In the genomic region with DNA sequence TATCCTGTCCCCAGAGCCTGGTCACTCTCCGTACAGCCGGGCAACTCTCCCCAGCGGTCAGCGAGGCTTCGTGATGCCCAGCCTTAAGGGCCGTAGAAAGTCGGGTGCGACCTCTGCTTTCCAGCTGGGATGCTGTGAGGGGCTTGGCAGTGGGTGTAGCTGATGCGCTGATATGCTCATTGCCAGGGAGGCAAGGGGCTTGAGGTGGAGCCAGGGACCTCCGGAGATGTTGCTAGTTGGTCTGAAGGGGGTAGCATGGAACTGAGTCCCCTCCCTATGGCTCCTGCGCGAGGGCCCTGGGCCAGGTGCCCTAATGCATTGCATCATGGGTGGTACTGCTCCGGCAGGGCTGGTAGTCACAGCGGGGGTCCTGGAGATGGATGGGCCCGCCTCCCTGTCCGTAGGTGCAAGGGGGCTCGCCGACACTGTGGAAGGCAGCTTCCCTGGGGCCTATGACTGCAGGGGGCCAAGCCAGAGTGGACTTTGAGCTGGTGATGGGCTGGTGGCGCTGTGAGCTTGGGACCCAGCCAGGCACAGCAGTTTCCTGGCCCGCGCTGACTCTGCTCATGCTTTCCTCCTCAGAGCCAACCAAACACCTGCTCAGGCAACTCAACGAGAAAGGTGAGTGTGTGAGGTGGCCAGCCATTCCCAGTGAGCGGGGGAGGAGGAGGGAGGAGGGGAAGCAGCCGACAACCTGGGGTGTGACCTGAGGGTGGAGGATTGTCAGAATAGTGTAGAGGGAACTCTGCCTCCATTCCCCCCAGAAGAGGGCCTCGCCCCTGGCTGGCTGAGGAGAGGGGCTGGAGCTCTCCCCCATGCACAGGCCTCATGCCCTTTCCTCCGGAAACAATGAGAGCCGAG, we compare ENCODE assay signal across 12 cellular contexts. TPM values are rescaled to one million over a fixed set of nuclear protein-coding genes. Genes with fewer than 3 reads are reported as not detected.
A peak's percentile ranks its signal among the peaks of the same experiment; 100 is the strongest.
DNase-seq lines count a peak whose midpoint lies in the region; ATAC-seq and TF ChIP-seq lines count a peak whose summit lies in the region.
"Had no signal": no experiment of that assay in that cellular context is flagged by ENCODE, and none has a peak within 500 bp of the region (broad histone marks: within the 10 kb centered on the region; RNA-seq: fewer than 3 reads in every experiment).

No MANE protein-coding gene starts in this region.

- H3K4me1 ChIP-seq in duodenal mucosa (ENCODE audit: control insufficient read depth in 1 of 2, insufficient read depth in 2 of 2, low read length in 2 of 2) (peaks cover 13 to 14% of the 10 kb centered on the region in 2 donors), mucosa of stomach (ENCODE audit: control insufficient read depth, insufficient read depth, low read length) (peaks cover 17% of the 10 kb centered on the region), SJCRH30 (no peaks in the 10 kb centered on the region)

- H3K9me3 ChIP-seq in duodenal mucosa (ENCODE audit: control insufficient read depth in 1 of 2, low read length in 2 of 2) (no peaks in the 10 kb centered on the region), mucosa of stomach (ENCODE audit: control insufficient read depth, low read length) (no peaks in the 10 kb centered on the region), SJCRH30 (replicated peaks) (no peaks in the 10 kb centered on the region)

- TF ChIP-seq CTCF in C4-2B (conservative IDR thresholded peaks at IDR 0.05): no peak
- TF ChIP-seq CTCF in foreskin fibroblast (IDR thresholded peaks at IDR 0.05; ENCODE audit: low read depth, low read length): no peak

- DNase-seq in NCI-H146 treated with DMSO at 0.1 percent for 48 hours (lab: John Stamatoyannopoulos, UW; ENCODE audit: unreplicated experiment) (peak; percentile 56), foreskin fibroblast (no peak), SJCRH30 (no peak)
- DNase-seq: activated CD4-positive, alpha-beta T cell treated with anti-CD3 and anti-CD28 coated beads for 36 hours; CD8-positive, alpha-beta T cell; effector CD4-positive, alpha-beta T cell had no signal

- H3K9ac ChIP-seq in duodenal mucosa (ENCODE audit: low read depth in 1 of 2, low read length in 2 of 2): no peak overlapping the region
- peak overlapping the region; percentile 25 for H3K9ac ChIP-seq in mucosa of stomach (ENCODE audit: low read length)

- no peaks in the 10 kb centered on the region for H3K27me3 Mint-ChIP-seq in stimulated activated memory B cell treated with anti-CD40 and anti-IgM and Interleukin-4, amounts not matched to agents 10 μg/mL and 1 μg/mL and 100 μg/mL, for 72 hours
- H3K27me3 Mint-ChIP-seq: activated CD4-positive, alpha-beta T cell treated with anti-CD3 and anti-CD28 coated beads for 36 hours; activated naive CD8-positive, alpha-beta T cell had no signal

- H3K27me3 ChIP-seq in duodenal mucosa (ENCODE audit: control insufficient read depth in 1 of 2, insufficient read depth in 2 of 2, low read length in 2 of 2) (no peaks in the 10 kb centered on the region), mucosa of stomach (ENCODE audit: control insufficient read depth, insufficient read depth, low read length) (no peaks in the 10 kb centered on the region), SJCRH30 (no peaks in the 10 kb centered on the region)

- H3K4me3 Mint-ChIP-seq in stimulated activated memory B cell treated with anti-CD40 and anti-IgM and Interleukin-4, amounts not matched to agents 10 μg/mL and 1 μg/mL and 100 μg/mL, for 72 hours: no peak overlapping the region
- H3K4me3 Mint-ChIP-seq: activated CD4-positive, alpha-beta T cell treated with anti-CD3 and anti-CD28 coated beads for 36 hours; activated naive CD8-positive, alpha-beta T cell; CD8-positive, alpha-beta T cell had no signal

- H3K36me3 Mint-ChIP-seq in stimulated activated memory B cell treated with anti-CD40 and anti-IgM and Interleukin-4, amounts not matched to agents 10 μg/mL and 1 μg/mL and 100 μg/mL, for 72 hours: no peaks in the 10 kb centered on the region
- H3K36me3 Mint-ChIP-seq: activated naive CD8-positive, alpha-beta T cell; CD8-positive, alpha-beta T cell had no signal

- no peaks in the 10 kb centered on the region for H3K9me3 Mint-ChIP-seq in stimulated activated memory B cell treated with anti-CD40 and anti-IgM and Interleukin-4, amounts not matched to agents 10 μg/mL and 1 μg/mL and 100 μg/mL, for 72 hours
- H3K9me3 Mint-ChIP-seq: CD8-positive, alpha-beta T cell had no signal

- H3K4me3 ChIP-seq in duodenal mucosa (ENCODE audit: low read depth in 1 of 2, low read length in 2 of 2) (no peak overlapping the region), mucosa of stomach (ENCODE audit: low read length) (no peak overlapping the region), foreskin fibroblast (ENCODE audit: low read depth in 1 of 2, low read length in 2 of 2) (no peak overlapping the region), SJCRH30 (no peak overlapping the region)

- peaks cover 38 to 58% of the 10 kb centered on the region in 2 donors for H3K36me3 ChIP-seq in duodenal mucosa (ENCODE audit: control insufficient read depth in 1 of 2, insufficient read depth in 2 of 2, low read length in 2 of 2)
- peaks cover 19% of the 10 kb centered on the region for H3K36me3 ChIP-seq in mucosa of stomach (ENCODE audit: control insufficient read depth, insufficient read depth, low read length)
- H3K36me3 ChIP-seq in SJCRH30: peaks cover 13% of the 10 kb centered on the region

- H3K4me1 Mint-ChIP-seq in stimulated activated memory B cell treated with anti-CD40 and anti-IgM and Interleukin-4, amounts not matched to agents 10 μg/mL and 1 μg/mL and 100 μg/mL, for 72 hours: no peaks in the 10 kb centered on the region

- no peak overlapping the region for H3K27ac Mint-ChIP-seq in stimulated activated memory B cell treated with anti-CD40 and anti-IgM and Interleukin-4, amounts not matched to agents 10 μg/mL and 1 μg/mL and 100 μg/mL, for 72 hours
- H3K27ac Mint-ChIP-seq: activated CD4-positive, alpha-beta T cell treated with anti-CD3 and anti-CD28 coated beads for 36 hours; activated naive CD8-positive, alpha-beta T cell; CD8-positive, alpha-beta T cell had no signal

- no peak for ATAC-seq in HG03565 (IDR thresholded peaks at IDR 0.05; ENCODE audit: unreplicated experiment)
- no peak for ATAC-seq in stimulated activated memory B cell treated with anti-CD40 and anti-IgM and Interleukin-4, amounts not matched to agents 10 μg/mL and 1 μg/mL and 100 μg/mL, for 72 hours
- ATAC-seq: activated CD4-positive, alpha-beta T cell treated with anti-CD3 and anti-CD28 coated beads for 36 hours; CD8-positive, alpha-beta T cell had no signal

- H3K27ac ChIP-seq in C4-2B (peak overlapping the region; percentile 49), duodenal mucosa (ENCODE audit: low read depth, low read length) (peak overlapping the region; percentile 5), SJCRH30 (no peak overlapping the region)

RNA-seq across cellular contexts. Expression of a gene that starts 32.3 kb away (rescaled TPM):
- 20.9 and 22.4 TPM in 2 replicates for total RNA-seq in SJCRH30 (2014; rRNA removed; shearing (Covaris generic))
